ENCODE assay signal across 16 cellular contexts in the genomic region with DNA sequence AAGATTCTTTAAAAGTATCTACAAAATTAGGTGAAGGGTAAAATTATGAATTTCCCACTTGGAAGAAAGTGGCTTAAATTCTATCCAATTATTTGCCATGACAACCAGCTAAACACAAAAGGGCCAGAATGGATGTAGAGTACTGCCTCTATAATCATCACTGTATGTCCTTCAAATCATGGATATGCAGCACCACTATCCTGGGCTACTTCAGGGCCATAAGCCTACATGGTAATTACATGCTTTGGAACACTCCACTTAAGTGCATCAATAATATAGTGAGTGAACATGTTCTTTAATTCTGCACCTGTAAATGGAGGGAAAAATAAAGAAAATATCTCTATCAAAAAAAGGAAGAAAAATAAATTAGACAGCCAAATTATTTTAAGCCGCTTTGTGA.
DNase-seq lines count a peak whose midpoint lies in the region; TF ChIP-seq lines count a peak whose summit lies in the region.
"Had no signal": no experiment of that assay in that cellular context is flagged by ENCODE, and none has a peak within 500 bp of the region (broad histone marks: within the 10 kb centered on the region; RNA-seq: fewer than 3 reads in every experiment).

No MANE protein-coding gene starts in this region.

- DNase-seq in NCI-H524 (lab: John Stamatoyannopoulos, UW) (peak; percentile 19 to 54), NCI-H524 treated with DMSO at 0.1 percent for 48 hours (lab: John Stamatoyannopoulos, UW) (no peak), NCI-H2081 (lab: John Stamatoyannopoulos, UW) (peak; percentile 38 to 81), NCI-H69 (lab: John Stamatoyannopoulos, UW) (peak; percentile 92), brain microvascular endothelial cell (no peak), Karpas-422 (no peak)
- no peak for DNase-seq in activated CD8-positive, alpha-beta memory T cell treated with anti-CD3 and anti-CD28 coated beads for 24 hours
- DNase-seq: BE2C, KG1, MV-4-11, NCI-H1694, NCI-H2171, NCI-H446, NCI-H774 had no signal

- H4K20me1 ChIP-seq in neural cell (ENCODE audit: insufficient read depth) (no peaks in the 10 kb centered on the region), Karpas-422 (ENCODE audit: insufficient read depth, low read depth, low read length) (no peaks in the 10 kb centered on the region)

- H3K9ac ChIP-seq in neural cell (ENCODE audit: low read length) (no peak overlapping the region), Karpas-422 (ENCODE audit: low read length) (no peak overlapping the region)

- H3K4me2 ChIP-seq in neural cell (ENCODE audit: low read length) = no peak overlapping the region
- H3K4me2 ChIP-seq in Karpas-422 (ENCODE audit: low read depth, low read length, poor library complexity, severe bottlenecking) = no peak overlapping the region

- peak; percentile 57 for TF ChIP-seq EP300 in neural cell (conservative IDR thresholded peaks at IDR 0.05; ENCODE audit: poor library complexity, severe bottlenecking)

- TF ChIP-seq RAD21 in neural cell (conservative IDR thresholded peaks at IDR 0.05) = no peak

- peak overlapping the region; percentile 22 for H3K27ac ChIP-seq in neural cell (ENCODE audit: low read length)
- H3K27ac ChIP-seq in brain microvascular endothelial cell = no peak overlapping the region
- no peak overlapping the region for H3K27ac ChIP-seq in Karpas-422 (ENCODE audit: low read length)
- H3K27ac ChIP-seq: SJSA1 had no signal

- H2AFZ ChIP-seq in neural cell (ENCODE audit: low read depth, low read length) (no peak overlapping the region), Karpas-422 (ENCODE audit: low read length) (no peak overlapping the region)

- H3F3A ChIP-seq in neural cell (ENCODE audit: insufficient read depth, low read length, poor library complexity, severe bottlenecking) = peaks cover 3% of the 10 kb centered on the region

- no peaks in the 10 kb centered on the region for H3K27me3 ChIP-seq in neural cell (ENCODE audit: insufficient read depth, low read depth, low read length)
- no peaks in the 10 kb centered on the region for H3K27me3 ChIP-seq in brain microvascular endothelial cell (replicated peaks)
- no peaks in the 10 kb centered on the region for H3K27me3 ChIP-seq in Karpas-422 (ENCODE audit: low read length)
- H3K27me3 ChIP-seq: BE2C, SJSA1 had no signal

- no peak overlapping the region for H3K4me3 ChIP-seq in neural cell (ENCODE audit: low read length)
- no peak overlapping the region for H3K4me3 ChIP-seq in brain microvascular endothelial cell (ENCODE audit: low read depth, low read length)
- H3K4me3 ChIP-seq in Karpas-422 (ENCODE audit: low read length) = no peak overlapping the region
- H3K4me3 ChIP-seq: SJSA1 had no signal

- no peaks in the 10 kb centered on the region for H3K9me3 ChIP-seq in neural cell (ENCODE audit: low read length)
- H3K9me3 ChIP-seq in Karpas-422 (ENCODE audit: low read length) = no peaks in the 10 kb centered on the region
- H3K9me3 ChIP-seq: BE2C, SJSA1 had no signal

- no peaks in the 10 kb centered on the region for H3K4me1 ChIP-seq in Karpas-422 (ENCODE audit: low read length)
- H3K4me1 ChIP-seq: SJSA1 had no signal

- no peaks in the 10 kb centered on the region for H3K9me2 ChIP-seq in neural cell (ENCODE audit: insufficient read depth, low read length)
- H3K9me2 ChIP-seq in Karpas-422 (replicated peaks; ENCODE audit: insufficient read depth, low read length) = no peaks in the 10 kb centered on the region

- in situ Hi-C loops in brain microvascular endothelial cell (cut with HindIII; ENCODE audit: low pct_ligation_motif_present, low sequenced_read_pairs) = no loop called here

- H3K79me2 ChIP-seq in neural cell (replicated peaks; ENCODE audit: insufficient read depth, low read length) (no peaks in the 10 kb centered on the region), Karpas-422 (ENCODE audit: low read length) (no peaks in the 10 kb centered on the region)

- TF ChIP-seq CTCF in neural cell (IDR thresholded peaks at IDR 0.05; ENCODE audit: poor library complexity, severe bottlenecking) = no peak
- TF ChIP-seq CTCF in brain microvascular endothelial cell (IDR thresholded peaks at IDR 0.05; ENCODE audit: low read depth, low read length, missing control alignments) = no peak

- H3K36me3 ChIP-seq in neural cell (ENCODE audit: insufficient read depth, low read length) = no peaks in the 10 kb centered on the region
- H3K36me3 ChIP-seq in brain microvascular endothelial cell (replicated peaks) = no peaks in the 10 kb centered on the region
- H3K36me3 ChIP-seq in Karpas-422 (ENCODE audit: insufficient read depth, low read length) = no peaks in the 10 kb centered on the region
- H3K36me3 ChIP-seq: BE2C, SJSA1 had no signal

TF ChIP-seq in neural cell, 6 proteins besides CTCF, POLR2A, EP300 and RAD21:
- no peak for TF ChIP-seq MXI1 (conservative IDR thresholded peaks at IDR 0.05; ENCODE audit: poor library complexity, severe bottlenecking)
- peak; percentile 90 for TF ChIP-seq POLR2AphosphoS5 (IDR thresholded peaks at IDR 0.05)
- no peak for TF ChIP-seq TAF1 (IDR thresholded peaks at IDR 0.05; ENCODE audit: low read depth)
- no peak for TF ChIP-seq SMC3 (conservative IDR thresholded peaks at IDR 0.05; ENCODE audit: poor library complexity)
- TF ChIP-seq, protein P1, sequence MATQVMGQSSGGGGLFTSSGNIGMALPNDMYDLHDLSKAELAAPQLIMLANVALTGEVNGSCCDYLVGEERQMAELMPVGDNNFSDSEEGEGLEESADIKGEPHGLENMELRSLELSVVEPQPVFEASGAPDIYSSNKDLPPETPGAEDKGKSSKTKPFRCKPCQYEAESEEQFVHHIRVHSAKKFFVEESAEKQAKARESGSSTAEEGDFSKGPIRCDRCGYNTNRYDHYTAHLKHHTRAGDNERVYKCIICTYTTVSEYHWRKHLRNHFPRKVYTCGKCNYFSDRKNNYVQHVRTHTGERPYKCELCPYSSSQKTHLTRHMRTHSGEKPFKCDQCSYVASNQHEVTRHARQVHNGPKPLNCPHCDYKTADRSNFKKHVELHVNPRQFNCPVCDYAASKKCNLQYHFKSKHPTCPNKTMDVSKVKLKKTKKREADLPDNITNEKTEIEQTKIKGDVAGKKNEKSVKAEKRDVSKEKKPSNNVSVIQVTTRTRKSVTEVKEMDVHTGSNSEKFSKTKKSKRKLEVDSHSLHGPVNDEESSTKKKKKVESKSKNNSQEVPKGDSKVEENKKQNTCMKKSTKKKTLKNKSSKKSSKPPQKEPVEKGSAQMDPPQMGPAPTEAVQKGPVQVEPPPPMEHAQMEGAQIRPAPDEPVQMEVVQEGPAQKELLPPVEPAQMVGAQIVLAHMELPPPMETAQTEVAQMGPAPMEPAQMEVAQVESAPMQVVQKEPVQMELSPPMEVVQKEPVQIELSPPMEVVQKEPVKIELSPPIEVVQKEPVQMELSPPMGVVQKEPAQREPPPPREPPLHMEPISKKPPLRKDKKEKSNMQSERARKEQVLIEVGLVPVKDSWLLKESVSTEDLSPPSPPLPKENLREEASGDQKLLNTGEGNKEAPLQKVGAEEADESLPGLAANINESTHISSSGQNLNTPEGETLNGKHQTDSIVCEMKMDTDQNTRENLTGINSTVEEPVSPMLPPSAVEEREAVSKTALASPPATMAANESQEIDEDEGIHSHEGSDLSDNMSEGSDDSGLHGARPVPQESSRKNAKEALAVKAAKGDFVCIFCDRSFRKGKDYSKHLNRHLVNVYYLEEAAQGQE (IDR thresholded peaks at IDR 0.05; ENCODE audit: borderline replicate concordance) = peak; percentile 41
- no peak for TF ChIP-seq EZH2 (IDR thresholded peaks at IDR 0.05; ENCODE audit: borderline replicate concordance, insufficient read depth, low read length, poor library complexity, severe bottlenecking)

Comparison
In these comparisons a context has a peak if more than half of its experiments do, and no peak if none do; other contexts are left out.
1. DNase-seq: peak in NCI-H524 (2 of 2), NCI-H2081 (2 of 2) and NCI-H69 (single experiment); none in NCI-H524 treated with DMSO at 0.1 percent for 48 hours (single experiment), brain microvascular endothelial cell (single experiment), Karpas-422 (single experiment) and activated CD8-positive, alpha-beta memory T cell treated with anti-CD3 and anti-CD28 coated beads for 24 hours (single experiment).